1 cellular context compared by ENCODE assay signal in genomic region chr16:72971370-72971769, GRCh38.
A peak's percentile ranks its signal among the peaks of the same experiment; 100 is the strongest.
TF ChIP-seq lines count a peak whose summit lies in the region.

No MANE protein-coding gene starts in this region.

TF ChIP-seq in HepG2, 621 proteins besides CTCF, POLR2A, EP300 and RAD21:
- TF ChIP-seq, protein P1, sequence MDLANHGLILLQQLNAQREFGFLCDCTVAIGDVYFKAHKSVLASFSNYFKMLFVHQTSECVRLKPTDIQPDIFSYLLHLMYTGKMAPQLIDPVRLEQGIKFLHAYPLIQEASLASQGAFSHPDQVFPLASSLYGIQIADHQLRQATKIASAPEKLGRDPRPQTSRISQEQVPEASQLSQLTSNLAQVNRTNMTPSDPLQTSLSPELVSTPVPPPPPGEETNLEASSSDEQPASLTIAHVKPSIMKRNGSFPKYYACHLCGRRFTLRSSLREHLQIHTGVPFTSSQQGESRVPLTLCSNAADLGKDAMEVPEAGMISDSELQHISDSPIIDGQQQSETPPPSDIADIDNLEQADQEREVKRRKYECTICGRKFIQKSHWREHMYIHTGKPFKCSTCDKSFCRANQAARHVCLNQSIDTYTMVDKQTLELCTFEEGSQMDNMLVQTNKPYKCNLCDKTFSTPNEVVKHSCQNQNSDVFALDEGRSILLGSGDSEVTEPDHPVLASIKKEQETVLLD (CRISPR knock-in tag; IDR thresholded peaks at IDR 0.05; ENCODE audit: low read depth) = no peak
- TF ChIP-seq ZNF629 (CRISPR knock-in tag; conservative IDR thresholded peaks at IDR 0.05) (peak; percentile 85), RBM22 (optimal IDR thresholded peaks at IDR 0.05; ENCODE audit: low read length) (peak; percentile 46), ZNF331 (CRISPR knock-in tag; IDR thresholded peaks at IDR 0.05) (no peak)
